ENCODE assay signal across 8 cellular contexts in genomic region chr17:42322382-42323267, GRCh38. TPM values are rescaled to one million over a fixed set of nuclear protein-coding genes. Genes with fewer than 3 reads are reported as not detected.
DNase-seq lines count a peak whose midpoint lies in the region; ATAC-seq, FAIRE-seq and TF ChIP-seq lines count a peak whose summit lies in the region.

No MANE protein-coding gene starts in this region.

- FAIRE-seq in GM12891 (lab: Jason Lieb, UNC), result peak; percentile 95

- H3K4me3 ChIP-seq in coronary artery (no peak overlapping the region), lower leg skin (ENCODE audit: low read depth, poor library complexity, severe bottlenecking) (no peak overlapping the region)

- peak overlapping the region in 1 of 2 donors; percentile 62 for H3K27ac ChIP-seq in coronary artery

- intact Hi-C loops in lower leg skin (cut with DNase I; ENCODE audit: low total_unique reads), result loop anchor here (5.0 kb wide), 2 partner anchors 80 to 195 kb away; no protein-coding TSS in a partner anchor

- peak; percentile 72 for DNase-seq in GM12891 (ENCODE audit: insufficient read length, low spot score)
- peak; percentile 76 for DNase-seq in HS-5 (ENCODE audit: low read depth)
- peak; percentile 85 for DNase-seq in NCI-H774 (lab: John Stamatoyannopoulos, UW)
- peak; percentile 89 to 93 for DNase-seq in activated CD4-positive, alpha-beta T cell treated with anti-CD3 and anti-CD28 coated beads, Interleukin-2, amount 50 U/mL, for 24 hours (ENCODE audit: low read depth in 1 of 2, low spot score in 1 of 2)
- DNase-seq in coronary artery (ENCODE audit: low spot score), result peak; percentile 91
- DNase-seq in lower leg skin (ENCODE audit: low spot score in 2 of 2), result peak; percentile 94 to 99
- DNase-seq in stimulated activated CD4-positive, alpha-beta T cell treated with anti-CD3 and anti-CD28 coated beads, TNF-alpha, amount 100 ng/mL, for 24 hours (ENCODE audit: low read depth in 3 of 3), result peak; percentile 87 to 95 (median 94)

- WGBS in lower leg skin, 2 donors, result 40 to 41% methylated on average over 10 of the region's 10 CpGs

- TF ChIP-seq POLR2A in GM12891 (IDR thresholded peaks at IDR 0.05; ENCODE audit: low read depth, low read length) (no peak), lower leg skin (IDR thresholded peaks at IDR 0.05) (no peak)

- ATAC-seq in HG03442 (IDR thresholded peaks at IDR 0.05; ENCODE audit: unreplicated experiment), result no peak

- TF ChIP-seq CTCF in coronary artery (IDR thresholded peaks at IDR 0.05), result peak; percentile 99
- peak in 1 of 3 donors; percentile 98 for TF ChIP-seq CTCF in lower leg skin (IDR thresholded peaks at IDR 0.05)

TF ChIP-seq in GM12891, 5 proteins besides CTCF, POLR2A, EP300 and RAD21:
- TF ChIP-seq SPI1 (IDR thresholded peaks at IDR 0.05; ENCODE audit: low read depth, low read length) (no peak), PAX5 (IDR thresholded peaks at IDR 0.05; ENCODE audit: insufficient read depth, low read length, severe bottlenecking) (no peak), TAF1 (IDR thresholded peaks at IDR 0.05; ENCODE audit: low read depth, low read length) (no peak), POLR2AphosphoS5 (IDR thresholded peaks at IDR 0.05; ENCODE audit: low read depth, low read length) (0 out of 2 replicates have a peak, but pooled peaks have one; percentile 33), POU2F2 (IDR thresholded peaks at IDR 0.05; ENCODE audit: low read depth, low read length) (peak; percentile 52; the same call in 1 of the 2 replicates)

RNA-seq across cellular contexts. Expression of gene STAT5A, which starts 34.3 kb away (rescaled TPM):
- polyA plus RNA-seq in GM12891 (2012; ENCODE audit: low read depth, missing spikeins), result 50.2 TPM
- 10 to 100 TPM; 25.1 to 60.9 (median 48.0) TPM for total RNA-seq in lower leg skin

RNA-seq across cellular contexts. Expression of gene STAT5B, which starts 46.4 kb away (rescaled TPM):
- polyA plus RNA-seq in GM12891 (2012; ENCODE audit: low read depth, missing spikeins), result 37.3 TPM
- 10 to 100 TPM; 40.2 to 72.4 (median 50.5) TPM for total RNA-seq in lower leg skin
